Comparison of ENCODE assay signal across 8 cellular contexts in genomic region chr1:234963904-234964702, GRCh38.
DNase-seq lines count a peak whose midpoint lies in the region; ATAC-seq and TF ChIP-seq lines count a peak whose summit lies in the region.

No MANE protein-coding gene starts in this region.

- no peak for TF ChIP-seq POLR2A in sigmoid colon (IDR thresholded peaks at IDR 0.05)

- no peaks in the 10 kb centered on the region for H3K36me3 Mint-ChIP-seq in WTC11

- peaks cover 36% of the 10 kb centered on the region for H3K4me1 Mint-ChIP-seq in WTC11

- CTCF ChIA-PET in WTC11 (lab: Charles Lee), result no interaction called here

- H3K27ac ChIP-seq in DND-41 (ENCODE audit: low read length) (peak overlapping the region; percentile 62), sigmoid colon (peak overlapping the region; percentile 65 to 76 (median 70))

- H3K4me1 ChIP-seq in DND-41 (ENCODE audit: insufficient read depth, low read length), result peaks cover 29% of the 10 kb centered on the region
- H3K4me1 ChIP-seq in sigmoid colon, result peaks cover 0 to 52% (median 45%) of the 10 kb centered on the region in 4 donors

- no peaks in the 10 kb centered on the region for H4K20me1 ChIP-seq in DND-41 (ENCODE audit: insufficient read depth, low read length)

- no peaks in the 10 kb centered on the region for H3K36me3 ChIP-seq in DND-41 (ENCODE audit: insufficient read depth, low read length)
- H3K36me3 ChIP-seq in sigmoid colon, result no peaks in the 10 kb centered on the region

- no peak overlapping the region for H3K4me3 Mint-ChIP-seq in WTC11

- peaks cover 5% of the 10 kb centered on the region; the same call in 1 of the 2 replicates for H3K27me3 Mint-ChIP-seq in WTC11 (ENCODE audit: low read depth)

- no peak overlapping the region for H3K9ac ChIP-seq in DND-41 (ENCODE audit: low read depth, low read length)

- H3K4me2 ChIP-seq in DND-41 (ENCODE audit: insufficient read depth, low read length), result no peak overlapping the region; the same call in 1 of the 2 replicates

- no peak for ATAC-seq in DND-41 (ENCODE audit: insufficient read depth, low read depth)
- no peak for ATAC-seq in WTC11
- peak; percentile 41 to 45 for ATAC-seq in left cardiac atrium
- ATAC-seq in HG03432 (IDR thresholded peaks at IDR 0.05; ENCODE audit: unreplicated experiment), result no peak

- DNase-seq in DND-41, result no peak
- DNase-seq in WTC11 (ENCODE audit: low spot score), result no peak
- peak; percentile 68 for DNase-seq in left cardiac atrium
- peak; percentile 69 for DNase-seq in sigmoid colon
- DNase-seq in T1000 (lab: John Stamatoyannopoulos, UW), result no peak
- no peak for DNase-seq in GM13977 (ENCODE audit: low spot score)
- DNase-seq in putamen (ENCODE audit: low spot score), result no peak

- no peak for TF ChIP-seq EP300 in sigmoid colon (IDR thresholded peaks at IDR 0.05)

- in situ Hi-C loops in GM13977 (cut with MboI; ENCODE audit: low pct_unique_long_range_greater_than_20kb, low sequenced_read_pairs, unreplicated experiment), result no loop called here

- H3K9me3 ChIP-seq in DND-41 (ENCODE audit: insufficient read depth, low read length, severe bottlenecking) (no peaks in the 10 kb centered on the region), sigmoid colon (no peaks in the 10 kb centered on the region)

- POLR2A ChIA-PET in WTC11 (lab: Charles Lee), result no interaction called here

- no peaks in the 10 kb centered on the region for H3K9me3 Mint-ChIP-seq in WTC11

- intact Hi-C loops in left cardiac atrium (cut with DNase I) (loop anchor here in 1 of 2 donors (5.0 kb wide), 1 partner anchor 37 kb away; no protein-coding TSS in a partner anchor), sigmoid colon (cut with DNase I) (no loop called here)

- no peak overlapping the region for H3K4me3 ChIP-seq in DND-41 (ENCODE audit: low read depth in 1 of 2, low read length in 2 of 2)
- no peak overlapping the region for H3K4me3 ChIP-seq in sigmoid colon

- H3K27ac Mint-ChIP-seq in WTC11, result no peak overlapping the region

- no peaks in the 10 kb centered on the region for H3K79me2 ChIP-seq in DND-41 (ENCODE audit: insufficient read depth, low read length)

- no peak overlapping the region for H2AFZ ChIP-seq in DND-41 (ENCODE audit: low read depth, low read length)

- no peak for TF ChIP-seq CTCF in DND-41 (IDR thresholded peaks at IDR 0.05; ENCODE audit: borderline replicate concordance, extremely low read depth, low read length, poor library complexity, severe bottlenecking)
- TF ChIP-seq CTCF in WTC11 (IDR thresholded peaks at IDR 0.05), result no peak
- TF ChIP-seq CTCF in sigmoid colon (IDR thresholded peaks at IDR 0.05), result no peak
- TF ChIP-seq CTCF in GM13977 (IDR thresholded peaks at IDR 0.05; ENCODE audit: extremely low read depth, insufficient read depth, missing control alignments), result no peak

- no peaks in the 10 kb centered on the region for H3K27me3 ChIP-seq in DND-41 (ENCODE audit: insufficient read depth, low read length, poor library complexity)
- H3K27me3 ChIP-seq in sigmoid colon, result no peaks in the 10 kb centered on the region

- 20 to 55% methylated on average over 15 of the region's 15 CpGs for WGBS in sigmoid colon, 2 donors

TF ChIP-seq in WTC11, 78 proteins besides CTCF, POLR2A, EP300 and RAD21:
- TF ChIP-seq GABPB1 (CRISPR knock-in tag; IDR thresholded peaks at IDR 0.05) (peak; percentile 44; the same call in 1 of the 2 replicates), ERG (CRISPR knock-in tag; IDR thresholded peaks at IDR 0.05) (no peak), TEAD1 (CRISPR knock-in tag; IDR thresholded peaks at IDR 0.05) (no peak)

Comparison
In these comparisons a context has a peak if more than half of its experiments do, and no peak if none do; other contexts are left out.
1. ATAC-seq: peak in left cardiac atrium (2 of 2); none in DND-41 (single experiment), WTC11 (single experiment) and HG03432 (single experiment).
2. DNase-seq: peak in left cardiac atrium (single experiment) and sigmoid colon (single experiment); none in DND-41 (single experiment), WTC11 (single experiment), T1000 (single experiment), GM13977 (single experiment) and putamen (single experiment).